Comparison of ENCODE assay signal across 1 cellular context in the genomic region with DNA sequence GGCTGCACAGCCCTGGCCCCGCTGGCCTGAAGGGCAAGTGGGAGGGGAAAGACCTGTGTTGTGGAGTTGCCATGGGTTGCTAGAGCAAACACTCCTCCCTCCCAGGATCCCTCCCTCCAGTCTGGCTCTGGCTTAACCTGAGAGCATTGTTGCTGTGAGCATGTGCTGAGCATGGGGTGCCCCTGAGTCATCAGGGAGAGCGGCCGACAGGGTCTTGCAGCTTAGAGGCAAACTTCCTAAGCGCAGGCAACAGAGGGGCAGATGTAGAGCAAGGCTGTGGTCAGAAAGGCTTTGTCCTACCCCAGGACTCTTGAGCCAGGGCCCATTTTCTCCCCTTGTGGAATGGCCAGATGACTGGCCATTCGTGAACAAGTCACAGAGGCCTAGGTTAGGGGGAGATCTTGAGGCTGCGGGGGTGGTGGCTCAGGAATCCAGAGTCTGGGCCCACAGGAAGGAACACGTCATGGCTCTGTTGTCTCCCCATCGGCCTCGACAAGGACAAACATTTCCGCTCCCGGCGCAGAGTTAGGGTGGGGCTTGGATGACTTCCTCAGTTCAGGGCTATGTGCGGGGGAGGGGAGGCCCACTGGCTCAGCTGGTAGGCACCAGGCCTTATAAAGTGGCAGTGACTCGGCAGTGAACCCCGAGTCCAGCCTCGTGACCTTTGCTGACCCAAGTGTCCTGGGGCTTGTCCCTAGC.
TF ChIP-seq lines count a peak whose summit lies in the region.

No MANE protein-coding gene starts in this region.

TF ChIP-seq in HepG2, 621 proteins besides CTCF, POLR2A, EP300 and RAD21 (continued from another document and continues in another):
- TF ChIP-seq, protein P1, sequence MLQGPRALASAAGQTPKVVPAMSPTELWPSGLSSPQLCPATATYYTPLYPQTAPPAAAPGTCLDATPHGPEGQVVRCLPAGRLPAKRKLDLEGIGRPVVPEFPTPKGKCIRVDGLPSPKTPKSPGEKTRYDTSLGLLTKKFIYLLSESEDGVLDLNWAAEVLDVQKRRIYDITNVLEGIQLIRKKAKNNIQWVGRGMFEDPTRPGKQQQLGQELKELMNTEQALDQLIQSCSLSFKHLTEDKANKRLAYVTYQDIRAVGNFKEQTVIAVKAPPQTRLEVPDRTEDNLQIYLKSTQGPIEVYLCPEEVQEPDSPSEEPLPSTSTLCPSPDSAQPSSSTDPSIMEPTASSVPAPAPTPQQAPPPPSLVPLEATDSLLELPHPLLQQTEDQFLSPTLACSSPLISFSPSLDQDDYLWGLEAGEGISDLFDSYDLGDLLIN (CRISPR knock-in tag; IDR thresholded peaks at IDR 0.05; ENCODE audit: borderline replicate concordance): no peak
- TF ChIP-seq ZNF34 (CRISPR knock-in tag; IDR thresholded peaks at IDR 0.05; ENCODE audit: borderline replicate concordance) (no peak; the same call in 1 of the 2 replicates), ZSCAN21 (CRISPR knock-in tag; IDR thresholded peaks at IDR 0.05; ENCODE audit: borderline replicate concordance) (peak; percentile 58; the same call in 1 of the 2 replicates), ZNF350 (CRISPR knock-in tag; IDR thresholded peaks at IDR 0.05; ENCODE audit: borderline replicate concordance, low read depth) (peak; percentile 93; the same call in 1 of the 2 replicates), ZNF160 (CRISPR knock-in tag; IDR thresholded peaks at IDR 0.05) (peak; percentile 81; the same call in 1 of the 2 replicates), SOX5 (CRISPR knock-in tag; IDR thresholded peaks at IDR 0.05; ENCODE audit: borderline replicate concordance) (peak; percentile 82), ZNF841 (CRISPR knock-in tag; IDR thresholded peaks at IDR 0.05; ENCODE audit: borderline replicate concordance) (no peak), GATAD2A (CRISPR knock-in tag; IDR thresholded peaks at IDR 0.05) (peak; percentile 76; the same call in 1 of the 2 replicates), SOX13 (IDR thresholded peaks at IDR 0.05) (peak; percentile 13), SOX13 (CRISPR knock-in tag; conservative IDR thresholded peaks at IDR 0.05 in 1 of 2, IDR thresholded peaks at IDR 0.05 in 1 of 2) (peak in 1 of 2 experiments; percentile 80; a peak in 2 of 4 replicates), ISX (CRISPR knock-in tag; conservative IDR thresholded peaks at IDR 0.05) (no peak), HNRNPK (IDR thresholded peaks at IDR 0.05; ENCODE audit: low read depth, low read length, poor library complexity, severe bottlenecking) (no peak), ZIK1 (CRISPR knock-in tag; IDR thresholded peaks at IDR 0.05; ENCODE audit: borderline replicate concordance, low read depth) (no peak), NFKBIZ (CRISPR knock-in tag; IDR thresholded peaks at IDR 0.05) (no peak), SP4 (CRISPR knock-in tag; IDR thresholded peaks at IDR 0.05) (peak; percentile 75), RNF2 (conservative IDR thresholded peaks at IDR 0.05; ENCODE audit: low read depth) (peak; percentile 97), ATM (IDR thresholded peaks at IDR 0.05; ENCODE audit: borderline replicate concordance) (no peak), GABPB1 (CRISPR knock-in tag; IDR thresholded peaks at IDR 0.05) (peak; percentile 69), ZNF337 (CRISPR knock-in tag; IDR thresholded peaks at IDR 0.05; ENCODE audit: borderline replicate concordance, low read depth) (no peak), SPEN (CRISPR knock-in tag; IDR thresholded peaks at IDR 0.05; ENCODE audit: low read depth) (peak; percentile 48; the same call in 1 of the 2 replicates), REXO4 (CRISPR knock-in tag; IDR thresholded peaks at IDR 0.05; ENCODE audit: borderline replicate concordance) (no peak), CAMTA2 (CRISPR knock-in tag; IDR thresholded peaks at IDR 0.05; ENCODE audit: borderline replicate concordance) (peak; percentile 33; the same call in 1 of the 2 replicates), PPARG (CRISPR knock-in tag; conservative IDR thresholded peaks at IDR 0.05) (no peak), ZNF136 (CRISPR knock-in tag; IDR thresholded peaks at IDR 0.05; ENCODE audit: low read depth) (no peak), RFXAP (CRISPR knock-in tag; IDR thresholded peaks at IDR 0.05; ENCODE audit: borderline replicate concordance) (no peak; the same call in 1 of the 2 replicates), ZKSCAN1 (IDR thresholded peaks at IDR 0.05; ENCODE audit: low read length) (no peak), ZNF510 (CRISPR knock-in tag; IDR thresholded peaks at IDR 0.05; ENCODE audit: low read depth) (peak; percentile 18; the same call in 1 of the 2 replicates), U2AF1 (optimal IDR thresholded peaks at IDR 0.05; ENCODE audit: low read depth, low read length) (no peak), NPAS2 (CRISPR knock-in tag; IDR thresholded peaks at IDR 0.05; ENCODE audit: borderline replicate concordance) (no peak), TMF1 (CRISPR knock-in tag; IDR thresholded peaks at IDR 0.05; ENCODE audit: low read depth) (peak; percentile 80; the same call in 1 of the 2 replicates), PITX1 (CRISPR knock-in tag; IDR thresholded peaks at IDR 0.05) (peak; percentile 75; the same call in 1 of the 2 replicates), SIN3A (IDR thresholded peaks at IDR 0.05; ENCODE audit: borderline replicate concordance, low read depth, low read length) (peak; percentile 68; the same call in 1 of the 2 replicates), SP1 (IDR thresholded peaks at IDR 0.05) (no peak), SP1 (CRISPR knock-in tag; IDR thresholded peaks at IDR 0.05) (peak; percentile 60; the same call in 1 of the 2 replicates), SRY (CRISPR knock-in tag; IDR thresholded peaks at IDR 0.05) (peak; percentile 35; the same call in 1 of the 2 replicates), POLR2AphosphoS2 (IDR thresholded peaks at IDR 0.05; ENCODE audit: low read depth, low read length) (peak; percentile 60; the same call in 1 of the 2 replicates), U2AF2 (IDR thresholded peaks at IDR 0.05; ENCODE audit: low read depth, low read length) (peak; percentile 66; the same call in 1 of the 2 replicates), CHD4 (IDR thresholded peaks at IDR 0.05; ENCODE audit: borderline replicate concordance, low read length) (peak; percentile 54; the same call in 1 of the 2 replicates), NR2F2 (IDR thresholded peaks at IDR 0.05; ENCODE audit: borderline replicate concordance, low read depth) (no peak; the same call in 1 of the 2 replicates), NCOA2 (CRISPR knock-in tag; IDR thresholded peaks at IDR 0.05) (peak; percentile 34; the same call in 1 of the 2 replicates), FIP1L1 (IDR thresholded peaks at IDR 0.05; ENCODE audit: borderline replicate concordance, insufficient read depth, low read depth, low read length) (no peak), ZFAT (CRISPR knock-in tag; conservative IDR thresholded peaks at IDR 0.05) (no peak), HNRNPUL1 (IDR thresholded peaks at IDR 0.05; ENCODE audit: low read depth, low read length) (no peak), MED13 (CRISPR knock-in tag; IDR thresholded peaks at IDR 0.05) (no peak), ZBTB20 (CRISPR knock-in tag; IDR thresholded peaks at IDR 0.05; ENCODE audit: borderline replicate concordance, low read depth) (peak; percentile 77; the same call in 1 of the 2 replicates)
- TF ChIP-seq, protein P2, sequence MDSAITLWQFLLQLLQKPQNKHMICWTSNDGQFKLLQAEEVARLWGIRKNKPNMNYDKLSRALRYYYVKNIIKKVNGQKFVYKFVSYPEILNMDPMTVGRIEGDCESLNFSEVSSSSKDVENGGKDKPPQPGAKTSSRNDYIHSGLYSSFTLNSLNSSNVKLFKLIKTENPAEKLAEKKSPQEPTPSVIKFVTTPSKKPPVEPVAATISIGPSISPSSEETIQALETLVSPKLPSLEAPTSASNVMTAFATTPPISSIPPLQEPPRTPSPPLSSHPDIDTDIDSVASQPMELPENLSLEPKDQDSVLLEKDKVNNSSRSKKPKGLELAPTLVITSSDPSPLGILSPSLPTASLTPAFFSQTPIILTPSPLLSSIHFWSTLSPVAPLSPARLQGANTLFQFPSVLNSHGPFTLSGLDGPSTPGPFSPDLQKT (CRISPR knock-in tag; IDR thresholded peaks at IDR 0.05; ENCODE audit: borderline replicate concordance): no peak
- TF ChIP-seq, protein P3, sequence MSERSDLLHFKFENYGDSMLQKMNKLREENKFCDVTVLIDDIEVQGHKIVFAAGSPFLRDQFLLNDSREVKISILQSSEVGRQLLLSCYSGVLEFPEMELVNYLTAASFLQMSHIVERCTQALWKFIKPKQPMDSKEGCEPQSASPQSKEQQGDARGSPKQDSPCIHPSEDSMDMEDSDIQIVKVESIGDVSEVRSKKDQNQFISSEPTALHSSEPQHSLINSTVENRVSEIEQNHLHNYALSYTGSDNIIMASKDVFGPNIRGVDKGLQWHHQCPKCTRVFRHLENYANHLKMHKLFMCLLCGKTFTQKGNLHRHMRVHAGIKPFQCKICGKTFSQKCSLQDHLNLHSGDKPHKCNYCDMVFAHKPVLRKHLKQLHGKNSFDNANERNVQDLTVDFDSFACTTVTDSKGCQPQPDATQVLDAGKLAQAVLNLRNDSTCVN (CRISPR knock-in tag; IDR thresholded peaks at IDR 0.05; ENCODE audit: borderline replicate concordance): peak; percentile 22; the same call in 1 of the 2 replicates
- TF ChIP-seq, protein P4, sequence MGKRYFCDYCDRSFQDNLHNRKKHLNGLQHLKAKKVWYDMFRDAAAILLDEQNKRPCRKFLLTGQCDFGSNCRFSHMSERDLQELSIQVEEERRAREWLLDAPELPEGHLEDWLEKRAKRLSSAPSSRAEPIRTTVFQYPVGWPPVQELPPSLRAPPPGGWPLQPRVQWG (CRISPR knock-in tag; IDR thresholded peaks at IDR 0.05; ENCODE audit: borderline replicate concordance, low read depth): no peak
- TF ChIP-seq, protein P5, sequence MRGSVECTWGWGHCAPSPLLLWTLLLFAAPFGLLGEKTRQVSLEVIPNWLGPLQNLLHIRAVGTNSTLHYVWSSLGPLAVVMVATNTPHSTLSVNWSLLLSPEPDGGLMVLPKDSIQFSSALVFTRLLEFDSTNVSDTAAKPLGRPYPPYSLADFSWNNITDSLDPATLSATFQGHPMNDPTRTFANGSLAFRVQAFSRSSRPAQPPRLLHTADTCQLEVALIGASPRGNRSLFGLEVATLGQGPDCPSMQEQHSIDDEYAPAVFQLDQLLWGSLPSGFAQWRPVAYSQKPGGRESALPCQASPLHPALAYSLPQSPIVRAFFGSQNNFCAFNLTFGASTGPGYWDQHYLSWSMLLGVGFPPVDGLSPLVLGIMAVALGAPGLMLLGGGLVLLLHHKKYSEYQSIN (CRISPR knock-in tag; IDR thresholded peaks at IDR 0.05; ENCODE audit: borderline replicate concordance): no peak
- TF ChIP-seq, protein P6, sequence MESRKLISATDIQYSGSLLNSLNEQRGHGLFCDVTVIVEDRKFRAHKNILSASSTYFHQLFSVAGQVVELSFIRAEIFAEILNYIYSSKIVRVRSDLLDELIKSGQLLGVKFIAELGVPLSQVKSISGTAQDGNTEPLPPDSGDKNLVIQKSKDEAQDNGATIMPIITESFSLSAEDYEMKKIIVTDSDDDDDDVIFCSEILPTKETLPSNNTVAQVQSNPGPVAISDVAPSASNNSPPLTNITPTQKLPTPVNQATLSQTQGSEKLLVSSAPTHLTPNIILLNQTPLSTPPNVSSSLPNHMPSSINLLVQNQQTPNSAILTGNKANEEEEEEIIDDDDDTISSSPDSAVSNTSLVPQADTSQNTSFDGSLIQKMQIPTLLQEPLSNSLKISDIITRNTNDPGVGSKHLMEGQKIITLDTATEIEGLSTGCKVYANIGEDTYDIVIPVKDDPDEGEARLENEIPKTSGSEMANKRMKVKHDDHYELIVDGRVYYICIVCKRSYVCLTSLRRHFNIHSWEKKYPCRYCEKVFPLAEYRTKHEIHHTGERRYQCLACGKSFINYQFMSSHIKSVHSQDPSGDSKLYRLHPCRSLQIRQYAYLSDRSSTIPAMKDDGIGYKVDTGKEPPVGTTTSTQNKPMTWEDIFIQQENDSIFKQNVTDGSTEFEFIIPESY (CRISPR knock-in tag; IDR thresholded peaks at IDR 0.05): no peak
- TF ChIP-seq, protein P7, sequence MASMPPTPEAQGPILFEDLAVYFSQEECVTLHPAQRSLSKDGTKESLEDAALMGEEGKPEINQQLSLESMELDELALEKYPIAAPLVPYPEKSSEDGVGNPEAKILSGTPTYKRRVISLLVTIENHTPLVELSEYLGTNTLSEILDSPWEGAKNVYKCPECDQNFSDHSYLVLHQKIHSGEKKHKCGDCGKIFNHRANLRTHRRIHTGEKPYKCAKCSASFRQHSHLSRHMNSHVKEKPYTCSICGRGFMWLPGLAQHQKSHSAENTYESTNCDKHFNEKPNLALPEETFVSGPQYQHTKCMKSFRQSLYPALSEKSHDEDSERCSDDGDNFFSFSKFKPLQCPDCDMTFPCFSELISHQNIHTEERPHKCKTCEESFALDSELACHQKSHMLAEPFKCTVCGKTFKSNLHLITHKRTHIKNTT (CRISPR knock-in tag; IDR thresholded peaks at IDR 0.05): no peak
- TF ChIP-seq, protein P8, sequence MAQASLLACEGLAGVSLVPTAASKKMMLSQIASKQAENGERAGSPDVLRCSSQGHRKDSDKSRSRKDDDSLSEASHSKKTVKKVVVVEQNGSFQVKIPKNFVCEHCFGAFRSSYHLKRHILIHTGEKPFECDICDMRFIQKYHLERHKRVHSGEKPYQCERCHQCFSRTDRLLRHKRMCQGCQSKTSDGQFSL (CRISPR knock-in tag; IDR thresholded peaks at IDR 0.05): 0 out of 2 replicates have a peak, but pooled peaks have one; percentile 29
- TF ChIP-seq, protein P9, sequence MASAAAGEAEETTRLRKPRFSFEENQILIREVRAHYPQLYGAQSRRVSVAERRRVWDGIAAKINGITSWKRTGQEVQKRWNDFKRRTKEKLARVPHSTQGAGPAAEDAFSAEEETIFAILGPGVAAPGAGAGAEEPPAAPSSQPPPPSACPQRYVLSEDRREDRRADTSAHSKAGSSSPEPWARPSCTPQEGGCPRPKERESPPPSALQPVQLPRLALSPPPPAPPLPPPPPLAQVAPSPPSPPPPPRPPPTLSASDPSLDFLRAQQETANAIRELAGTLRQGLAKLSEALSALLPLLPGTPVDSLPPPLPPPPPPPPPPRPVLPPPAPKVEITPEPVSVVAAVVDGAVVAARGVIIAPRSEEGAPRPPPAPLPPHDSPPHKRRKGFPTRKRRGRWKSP (CRISPR knock-in tag; IDR thresholded peaks at IDR 0.05): peak; percentile 64
- TF ChIP-seq, protein P10, sequence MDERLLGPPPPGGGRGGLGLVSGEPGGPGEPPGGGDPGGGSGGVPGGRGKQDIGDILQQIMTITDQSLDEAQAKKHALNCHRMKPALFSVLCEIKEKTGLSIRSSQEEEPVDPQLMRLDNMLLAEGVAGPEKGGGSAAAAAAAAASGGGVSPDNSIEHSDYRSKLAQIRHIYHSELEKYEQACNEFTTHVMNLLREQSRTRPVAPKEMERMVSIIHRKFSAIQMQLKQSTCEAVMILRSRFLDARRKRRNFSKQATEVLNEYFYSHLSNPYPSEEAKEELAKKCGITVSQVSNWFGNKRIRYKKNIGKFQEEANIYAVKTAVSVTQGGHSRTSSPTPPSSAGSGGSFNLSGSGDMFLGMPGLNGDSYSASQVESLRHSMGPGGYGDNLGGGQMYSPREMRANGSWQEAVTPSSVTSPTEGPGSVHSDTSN (CRISPR knock-in tag; IDR thresholded peaks at IDR 0.05): no peak
- TF ChIP-seq, protein P11, sequence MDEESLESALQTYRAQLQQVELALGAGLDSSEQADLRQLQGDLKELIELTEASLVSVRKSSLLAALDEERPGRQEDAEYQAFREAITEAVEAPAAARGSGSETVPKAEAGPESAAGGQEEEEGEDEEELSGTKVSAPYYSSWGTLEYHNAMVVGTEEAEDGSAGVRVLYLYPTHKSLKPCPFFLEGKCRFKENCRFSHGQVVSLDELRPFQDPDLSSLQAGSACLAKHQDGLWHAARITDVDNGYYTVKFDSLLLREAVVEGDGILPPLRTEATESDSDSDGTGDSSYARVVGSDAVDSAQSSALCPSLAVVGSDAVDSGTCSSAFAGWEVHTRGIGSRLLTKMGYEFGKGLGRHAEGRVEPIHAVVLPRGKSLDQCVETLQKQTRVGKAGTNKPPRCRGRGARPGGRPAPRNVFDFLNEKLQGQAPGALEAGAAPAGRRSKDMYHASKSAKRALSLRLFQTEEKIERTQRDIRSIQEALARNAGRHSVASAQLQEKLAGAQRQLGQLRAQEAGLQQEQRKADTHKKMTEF (CRISPR knock-in tag; IDR thresholded peaks at IDR 0.05): peak; percentile 72; the same call in 1 of the 2 replicates
